Comparison of ENCODE assay signal across 23 cellular contexts in the genomic region with DNA sequence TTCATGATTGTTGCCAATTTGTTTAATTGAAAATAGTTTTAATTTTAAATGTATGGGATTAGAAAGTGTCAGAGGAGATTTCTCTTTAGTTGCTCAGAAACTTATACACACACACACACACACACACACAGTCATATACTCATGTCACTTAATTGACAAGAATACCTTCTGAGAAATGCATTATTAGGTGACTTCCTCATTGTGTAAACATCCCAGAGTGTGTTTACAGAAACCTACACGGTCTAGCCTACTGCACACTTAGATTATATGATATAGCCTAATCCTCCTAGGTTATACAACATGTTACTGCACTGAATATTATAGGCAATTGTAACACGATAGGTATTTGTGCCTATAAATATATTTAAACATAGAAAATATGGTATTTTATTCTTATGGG.
A peak's percentile ranks its signal among the peaks of the same experiment; 100 is the strongest.
DNase-seq lines count a peak whose midpoint lies in the region; FAIRE-seq and TF ChIP-seq lines count a peak whose summit lies in the region.
"Had no signal": no experiment of that assay in that cellular context is flagged by ENCODE, and none has a peak within 500 bp of the region (broad histone marks: within the 10 kb centered on the region; RNA-seq: fewer than 3 reads in every experiment).

No MANE protein-coding gene starts in this region.

- FAIRE-seq in HTR-8/SVneo (lab: Jason Lieb, UNC) = no peak
- FAIRE-seq: GM18507 had no signal

- DNase-seq in SIG-M5 treated with dmso at 0.1 percent for 504 hours (lab: John Stamatoyannopoulos, UW; ENCODE audit: unreplicated experiment) = peak; percentile 15
- DNase-seq in SIG-M5 (lab: John Stamatoyannopoulos, UW) = no peak
- peak; percentile 39 for DNase-seq in NCI-H69 (lab: John Stamatoyannopoulos, UW)
- DNase-seq in epithelial cell of esophagus (ENCODE audit: low read depth) = peak; percentile 18
- peak; percentile 16 for DNase-seq in renal cortical epithelial cell (ENCODE audit: low read depth)
- DNase-seq in medulla oblongata (ENCODE audit: extremely low spot score) = no peak
- no peak for DNase-seq in LoVo (ENCODE audit: low spot score)
- no peak for DNase-seq in HTR-8/SVneo (ENCODE audit: insufficient read length, low spot score)
- DNase-seq: C1 segment of cervical spinal cord; Caco-2; CD8-positive, alpha-beta T cell; DMS 273 treated with DMSO at 0.1 percent for 48 hours; DND-41; NCI-H1092; NCI-H1417 treated with DMSO at 0.1 percent for 48 hours; NCI-H1694 treated with DMSO at 0.1 percent for 48 hours; NCI-H2107; NCI-H446 treated with DMSO at 0.1 percent for 48 hours; NCI-H774; T-helper 1 cell had no signal

- TF ChIP-seq CTCF in epithelial cell of esophagus (IDR thresholded peaks at IDR 0.05; ENCODE audit: insufficient read depth, low read depth, low read length, missing control alignments) = no peak

- H3K4me3 ChIP-seq in epithelial cell of esophagus (ENCODE audit: low read length) = no peak overlapping the region
- H3K4me3 ChIP-seq: GM23338, HAP-1 had no signal

Comparison
In these comparisons a context has a peak if more than half of its experiments do, and no peak if none do; other contexts are left out.
1. DNase-seq: peak in SIG-M5 treated with dmso at 0.1 percent for 504 hours (single experiment), NCI-H69 (single experiment), epithelial cell of esophagus (single experiment) and renal cortical epithelial cell (single experiment); none in SIG-M5 (single experiment), medulla oblongata (single experiment), LoVo (single experiment) and HTR-8/SVneo (single experiment).